ENCODE assay signal across 7 cellular contexts in genomic region chrX:107827137-107827831, GRCh38. TPM values are rescaled to one million over a fixed set of nuclear protein-coding genes. Genes with fewer than 3 reads are reported as not detected.
DNase-seq lines count a peak whose midpoint lies in the region; ATAC-seq and TF ChIP-seq lines count a peak whose summit lies in the region.

No MANE protein-coding gene starts in this region.

- peak overlapping the region; percentile 56 for H2AFZ ChIP-seq in hepatocyte
- no peak overlapping the region for H2AFZ ChIP-seq in OCI-LY7 (ENCODE audit: low read length)

- CTCF ChIA-PET in OCI-LY7 (lab: Charles Lee; ENCODE audit: unreplicated experiment), result no interaction called here

- WGBS in hepatocyte (ENCODE audit: low lambda C conversion rate, missing lambda C conversion rate), result 47% methylated on average over 9 of the region's 9 CpGs

- DNase-seq in HK-2 (ENCODE audit: unreplicated experiment), result peak; percentile 10
- DNase-seq in activated naive CD8-positive, alpha-beta T cell treated with anti-CD3 and anti-CD28 coated beads, Interleukin-2, amount 10 ng/mL, durations not matched to agents 7 days and 5 days, result no peak
- peak; percentile 7 for DNase-seq in hepatocyte (ENCODE audit: low spot score)
- DNase-seq in hippocampal formation (lab: John Stamatoyannopoulos, UW), result no peak
- DNase-seq in OCI-LY7 (ENCODE audit: low spot score), result no peak

- H3K9me2 ChIP-seq in hepatocyte (replicated peaks; ENCODE audit: insufficient read depth), result no peaks in the 10 kb centered on the region
- H3K9me2 ChIP-seq in OCI-LY7 (ENCODE audit: insufficient read depth, low read length), result no peaks in the 10 kb centered on the region

- H3K4me3 ChIP-seq in hepatocyte (peak overlapping the region; percentile 13), OCI-LY7 (ENCODE audit: low read depth, low read length, poor library complexity, severe bottlenecking) (no peak overlapping the region)

- H3K36me3 ChIP-seq in hepatocyte (replicated peaks; ENCODE audit: insufficient read depth, low read depth) (no peaks in the 10 kb centered on the region), OCI-LY7 (ENCODE audit: insufficient read depth, low read length) (no peaks in the 10 kb centered on the region)

- H4K20me1 ChIP-seq in hepatocyte (ENCODE audit: insufficient read depth, poor library complexity, severe bottlenecking) (no peaks in the 10 kb centered on the region), OCI-LY7 (ENCODE audit: insufficient read depth, low read length) (no peaks in the 10 kb centered on the region)

- peaks cover 6% of the 10 kb centered on the region for H3K4me1 ChIP-seq in hepatocyte (ENCODE audit: insufficient read depth)
- no peaks in the 10 kb centered on the region for H3K4me1 ChIP-seq in OCI-LY7 (ENCODE audit: insufficient read depth, low read length, poor library complexity, severe bottlenecking)

- H3K9me3 ChIP-seq in hepatocyte (ENCODE audit: low read depth) (no peaks in the 10 kb centered on the region), OCI-LY7 (ENCODE audit: low read length) (no peaks in the 10 kb centered on the region)

- TF ChIP-seq CTCF in hepatocyte (IDR thresholded peaks at IDR 0.05; ENCODE audit: poor library complexity), result no peak
- no peak for TF ChIP-seq CTCF in OCI-LY7 (conservative IDR thresholded peaks at IDR 0.05; ENCODE audit: low read length)

- H3K27me3 Mint-ChIP-seq in activated naive CD8-positive, alpha-beta T cell treated with anti-CD3 and anti-CD28 coated beads, Interleukin-2, amount 10 ng/mL, durations not matched to agents 7 days and 5 days, result no peaks in the 10 kb centered on the region
- peaks cover 9% of the 10 kb centered on the region for H3K27me3 Mint-ChIP-seq in stimulated activated memory B cell treated with anti-CD40 and anti-IgM and Interleukin-4, amounts not matched to agents 10 μg/mL and 1 μg/mL and 100 μg/mL, for 72 hours

- ATAC-seq in activated naive CD8-positive, alpha-beta T cell treated with anti-CD3 and anti-CD28 coated beads, Interleukin-2, amount 10 ng/mL, durations not matched to agents 7 days and 5 days (ENCODE audit: low read depth), result no peak
- no peak for ATAC-seq in stimulated activated memory B cell treated with anti-CD40 and anti-IgM and Interleukin-4, amounts not matched to agents 10 μg/mL and 1 μg/mL and 100 μg/mL, for 72 hours
- ATAC-seq in HG02763 (IDR thresholded peaks at IDR 0.05; ENCODE audit: unreplicated experiment), result no peak

- H3K4me1 Mint-ChIP-seq in activated naive CD8-positive, alpha-beta T cell treated with anti-CD3 and anti-CD28 coated beads, Interleukin-2, amount 10 ng/mL, durations not matched to agents 7 days and 5 days, result peaks cover 10% of the 10 kb centered on the region
- H3K4me1 Mint-ChIP-seq in stimulated activated memory B cell treated with anti-CD40 and anti-IgM and Interleukin-4, amounts not matched to agents 10 μg/mL and 1 μg/mL and 100 μg/mL, for 72 hours, result peaks cover 27% of the 10 kb centered on the region

- H3K4me2 ChIP-seq in hepatocyte (peak overlapping the region; percentile 79), OCI-LY7 (ENCODE audit: low read length) (no peak overlapping the region)

- peak overlapping the region; percentile 90 for H3K27ac ChIP-seq in hepatocyte
- no peak overlapping the region for H3K27ac ChIP-seq in OCI-LY7 (ENCODE audit: low read depth, low read length, poor library complexity, severe bottlenecking)

- H3K4me3 Mint-ChIP-seq in activated naive CD8-positive, alpha-beta T cell treated with anti-CD3 and anti-CD28 coated beads, Interleukin-2, amount 10 ng/mL, durations not matched to agents 7 days and 5 days, result peak overlapping the region; percentile 63
- peak overlapping the region; percentile 69 for H3K4me3 Mint-ChIP-seq in stimulated activated memory B cell treated with anti-CD40 and anti-IgM and Interleukin-4, amounts not matched to agents 10 μg/mL and 1 μg/mL and 100 μg/mL, for 72 hours

- no peaks in the 10 kb centered on the region for H3K27me3 ChIP-seq in hepatocyte

- peak overlapping the region; percentile 83 for H3K27ac Mint-ChIP-seq in activated naive CD8-positive, alpha-beta T cell treated with anti-CD3 and anti-CD28 coated beads, Interleukin-2, amount 10 ng/mL, durations not matched to agents 7 days and 5 days
- H3K27ac Mint-ChIP-seq in stimulated activated memory B cell treated with anti-CD40 and anti-IgM and Interleukin-4, amounts not matched to agents 10 μg/mL and 1 μg/mL and 100 μg/mL, for 72 hours, result no peak overlapping the region

- intact Hi-C loops in OCI-LY7 (cut with micrococcal nuclease; ENCODE audit: unreplicated experiment), result no loop called here

- POLR2A ChIA-PET in activated naive CD8-positive, alpha-beta T cell treated with anti-CD3 and anti-CD28 coated beads, Interleukin-2, amount 10 ng/mL, durations not matched to agents 7 days and 5 days (lab: Charles Lee), result no interaction called here
- POLR2A ChIA-PET in OCI-LY7 (lab: Charles Lee), result no interaction called here

- no peaks in the 10 kb centered on the region for H3K36me3 Mint-ChIP-seq in activated naive CD8-positive, alpha-beta T cell treated with anti-CD3 and anti-CD28 coated beads, Interleukin-2, amount 10 ng/mL, durations not matched to agents 7 days and 5 days
- H3K36me3 Mint-ChIP-seq in stimulated activated memory B cell treated with anti-CD40 and anti-IgM and Interleukin-4, amounts not matched to agents 10 μg/mL and 1 μg/mL and 100 μg/mL, for 72 hours, result no peaks in the 10 kb centered on the region

- H3K9me3 Mint-ChIP-seq in activated naive CD8-positive, alpha-beta T cell treated with anti-CD3 and anti-CD28 coated beads, Interleukin-2, amount 10 ng/mL, durations not matched to agents 7 days and 5 days, result no peaks in the 10 kb centered on the region
- no peaks in the 10 kb centered on the region for H3K9me3 Mint-ChIP-seq in stimulated activated memory B cell treated with anti-CD40 and anti-IgM and Interleukin-4, amounts not matched to agents 10 μg/mL and 1 μg/mL and 100 μg/mL, for 72 hours

- H3K79me2 ChIP-seq in hepatocyte (peaks cover 19% of the 10 kb centered on the region), OCI-LY7 (ENCODE audit: insufficient read depth, low read depth, low read length) (no peaks in the 10 kb centered on the region)

- no TSS peak for BruUV-seq in OCI-LY7 (replicated peaks; lab: Mats Ljungman, UMichigan)

RNA-seq across cellular contexts. Expression of gene MID2, which starts 1.6 kb away (rescaled TPM):
- total RNA-seq in activated naive CD8-positive, alpha-beta T cell treated with anti-CD3 and anti-CD28 coated beads, Interleukin-2, amount 10 ng/mL, durations not matched to agents 7 days and 5 days, result 10 to 100 TPM; 10.2 to 11.7 TPM
- total RNA-seq in hepatocyte (17.0 and 17.6 TPM in 2 replicates), OCI-LY7 (2022) (not detected in 2 replicates)
- polyA plus RNA-seq in hepatocyte, result 4.1 and 4.4 TPM in 2 replicates
- not detected in 2 replicates for total RNA-seq in OCI-LY7 (2014; rRNA removed; shearing (Covaris generic))

RNA-seq across cellular contexts. Expression of gene NCBP2L, which starts 49.8 kb away (rescaled TPM):
- not detected for total RNA-seq in activated naive CD8-positive, alpha-beta T cell treated with anti-CD3 and anti-CD28 coated beads, Interleukin-2, amount 10 ng/mL, durations not matched to agents 7 days and 5 days
- not detected in 2 replicates for total RNA-seq in hepatocyte
- polyA plus RNA-seq in hepatocyte, result 0.39 TPM in 1 of 2 replicates, not detected in the other
- total RNA-seq in OCI-LY7 (2014; rRNA removed; shearing (Covaris generic)), result not detected in 2 replicates
- not detected in 2 replicates for total RNA-seq in OCI-LY7 (2022)

RNA-seq across cellular contexts. Expression of gene TSC22D3, which starts 51.7 kb away (rescaled TPM):
- 100 to 1,000 TPM; 135 to 142 TPM for total RNA-seq in activated naive CD8-positive, alpha-beta T cell treated with anti-CD3 and anti-CD28 coated beads, Interleukin-2, amount 10 ng/mL, durations not matched to agents 7 days and 5 days
- 455 and 508 TPM in 2 replicates for total RNA-seq in hepatocyte
- polyA plus RNA-seq in hepatocyte, result 570 and 647 TPM in 2 replicates
- 28.3 and 35.6 TPM in 2 replicates for total RNA-seq in OCI-LY7 (2014; rRNA removed; shearing (Covaris generic))
- total RNA-seq in OCI-LY7 (2022), result 28.4 and 29.3 TPM in 2 replicates

Comparison
In these comparisons a context has a peak if more than half of its experiments do, and no peak if none do; other contexts are left out.
1. DNase-seq: peak in HK-2 (single experiment) and hepatocyte (single experiment); none in activated naive CD8-positive, alpha-beta T cell treated with anti-CD3 and anti-CD28 coated beads, Interleukin-2, amount 10 ng/mL, durations not matched to agents 7 days and 5 days (single experiment), hippocampal formation (0 of 2) and OCI-LY7 (single experiment).
2. RNA of gene MID2, which starts 1.6 kb away (total RNA-seq): 17.0 to 17.6 TPM in hepatocyte and 10.2 to 11.7 TPM in activated naive CD8-positive, alpha-beta T cell treated with anti-CD3 and anti-CD28 coated beads, Interleukin-2, amount 10 ng/mL, durations not matched to agents 7 days and 5 days; not detected in OCI-LY7; every median in the first group is over 10 times any median in the second.